ENCODE assay signal across 10 cellular contexts in genomic region chr2:1366546-1367134, GRCh38.
DNase-seq lines count a peak whose midpoint lies in the region; ATAC-seq and TF ChIP-seq lines count a peak whose summit lies in the region.
"Had no signal": no experiment of that assay in that cellular context is flagged by ENCODE, and none has a peak within 500 bp of the region (broad histone marks: within the 10 kb centered on the region; RNA-seq: fewer than 3 reads in every experiment).

No MANE protein-coding gene starts in this region.

- no peak overlapping the region for H3K9ac ChIP-seq in SK-N-MC (ENCODE audit: insufficient read length)

- H3K4me3 ChIP-seq in SK-N-MC, result peak overlapping the region; percentile 68

- DNase-seq in stimulated activated CD4-positive, alpha-beta T cell treated with anti-CD3 and anti-CD28 coated beads, Interleukin-12 subunit alpha, Interleukin-12 subunit beta, amount 100 ng/mL, for 4 hours, result peak; percentile 24
- no peak for DNase-seq in stimulated activated CD4-positive, alpha-beta T cell treated with anti-CD3 and anti-CD28 coated beads, Interleukin-4, amount 100 ng/mL, for 24 hours
- peak; percentile 26 for DNase-seq in SK-N-MC (ENCODE audit: low read depth, low spot score)
- DNase-seq in midbrain (lab: John Stamatoyannopoulos, UW), result peak; percentile 85
- DNase-seq in NCI-H526 (lab: John Stamatoyannopoulos, UW), result no peak
- no peak for DNase-seq in RWPE1 (ENCODE audit: low spot score)
- DNase-seq in GF-D8 (lab: John Stamatoyannopoulos, UW), result no peak
- DNase-seq: retina had no signal

- TF ChIP-seq CTCF in RWPE1 (conservative IDR thresholded peaks at IDR 0.05; ENCODE audit: low read depth), result no peak

- no peak overlapping the region for H3K27ac ChIP-seq in SK-N-MC
- H3K27ac ChIP-seq in RWPE1, result no peak overlapping the region

- POLR2A ChIA-PET in RWPE1 (lab: Yijun Ruan, JAX; ENCODE audit: low non-redundant PET), result no interaction called here

- ATAC-seq in GM19324 (IDR thresholded peaks at IDR 0.05; ENCODE audit: low FRiP score, unreplicated experiment), result no peak
- ATAC-seq: activated T-cell treated with anti-CD3 and anti-CD28 coated beads, Interleukin-2, amount 50 U/mL, for 72 hours had no signal

- no peaks in the 10 kb centered on the region for H3K36me3 ChIP-seq in SK-N-MC (ENCODE audit: insufficient read depth, low read length)

- H3K9me3 ChIP-seq in SK-N-MC (ENCODE audit: low read depth, low read length), result no peaks in the 10 kb centered on the region

- CTCF ChIA-PET in RWPE1 (lab: Yijun Ruan, JAX), result interaction anchor here (0.6 kb wide), 1 partner anchor 11 kb away, joined by 3 read pairs; no protein-coding TSS in a partner anchor

Comparison
In these comparisons a context has a peak if more than half of its experiments do, and no peak if none do; other contexts are left out.
1. DNase-seq: peak in stimulated activated CD4-positive, alpha-beta T cell treated with anti-CD3 and anti-CD28 coated beads, Interleukin-12 subunit alpha, Interleukin-12 subunit beta, amount 100 ng/mL, for 4 hours (single experiment), SK-N-MC (single experiment) and midbrain (single experiment); none in stimulated activated CD4-positive, alpha-beta T cell treated with anti-CD3 and anti-CD28 coated beads, Interleukin-4, amount 100 ng/mL, for 24 hours (single experiment), NCI-H526 (0 of 2), RWPE1 (single experiment) and GF-D8 (single experiment).